In genomic region chr17:3903881-3904286, GRCh38 we compare ENCODE assay signal across 1 cellular context.
TF ChIP-seq lines count a peak whose summit lies in the region.

No MANE protein-coding gene starts in this region.

TF ChIP-seq in WTC11, 78 proteins besides CTCF, POLR2A, EP300 and RAD21:
- TF ChIP-seq GABPB1 (CRISPR knock-in tag; IDR thresholded peaks at IDR 0.05) (peak; percentile 93), NFE2L1 (CRISPR knock-in tag; IDR thresholded peaks at IDR 0.05) (no peak), ESRRA (CRISPR knock-in tag; IDR thresholded peaks at IDR 0.05; ENCODE audit: borderline replicate concordance) (no peak), SMAD4 (CRISPR knock-in tag; IDR thresholded peaks at IDR 0.05) (no peak)
